1 cellular context compared by ENCODE assay signal in genomic region chr1:156602557-156602993, GRCh38.
TF ChIP-seq lines count a peak whose summit lies in the region.

No MANE protein-coding gene starts in this region.

TF ChIP-seq in GM12878, 131 proteins besides CTCF, POLR2A, EP300 and RAD21:
- TF ChIP-seq EED (IDR thresholded peaks at IDR 0.05; ENCODE audit: low read depth) (0 out of 2 replicates have a peak, but pooled peaks have one; percentile 21), E2F8 (IDR thresholded peaks at IDR 0.05; ENCODE audit: low read depth, partially characterized antibody) (no peak), EZH2 (IDR thresholded peaks at IDR 0.05; ENCODE audit: borderline replicate concordance, control insufficient read depth, low read depth, low read length) (no peak), GATAD2B (conservative IDR thresholded peaks at IDR 0.05; ENCODE audit: low read depth) (no peak), IKZF2 (IDR thresholded peaks at IDR 0.05) (0 out of 4 replicates have a peak, but pooled peaks of 1 of the 2 experiments have one; percentile 17), HDGF (IDR thresholded peaks at IDR 0.05) (no peak), EGR1 (IDR thresholded peaks at IDR 0.05; ENCODE audit: borderline replicate concordance in 1 of 2, low read depth in 2 of 2, low read length in 2 of 2) (no peak), WRNIP1 (IDR thresholded peaks at IDR 0.05; ENCODE audit: borderline replicate concordance, low read depth, low read length) (no peak), POU2F2 (IDR thresholded peaks at IDR 0.05; ENCODE audit: borderline replicate concordance, low read depth, low read length) (no peak), ELK1 (IDR thresholded peaks at IDR 0.05; ENCODE audit: low read depth, low read length) (peak; percentile 71; the same call in 1 of the 2 replicates), SRF (IDR thresholded peaks at IDR 0.05; ENCODE audit: low read depth in 2 of 2, low read length in 2 of 2) (peak; percentile 64 to 95; a peak in 3 of 4 replicates), MYC (IDR thresholded peaks at IDR 0.05; ENCODE audit: insufficient read depth, insufficient read length, insufficient replicate concordance, low read length, severe bottlenecking) (no peak), YY1 (IDR thresholded peaks at IDR 0.05; ENCODE audit: low read depth, low read length) (peak; percentile 40; the same call in 1 of the 2 replicates), ATF2 (IDR thresholded peaks at IDR 0.05; ENCODE audit: low read length) (no peak), CBX3 (IDR thresholded peaks at IDR 0.05; ENCODE audit: borderline replicate concordance, low read depth) (no peak), ZBED1 (IDR thresholded peaks at IDR 0.05; ENCODE audit: borderline replicate concordance) (no peak), ZSCAN29 (IDR thresholded peaks at IDR 0.05) (no peak), CREB1 (IDR thresholded peaks at IDR 0.05; ENCODE audit: low read depth) (no peak), LARP7 (IDR thresholded peaks at IDR 0.05) (no peak), RAD51 (IDR thresholded peaks at IDR 0.05) (no peak), KDM1A (IDR thresholded peaks at IDR 0.05; ENCODE audit: borderline replicate concordance) (no peak), IRF4 (IDR thresholded peaks at IDR 0.05; ENCODE audit: low read depth, low read length) (no peak), GABPA (IDR thresholded peaks at IDR 0.05; ENCODE audit: low read depth) (no peak), ZNF274 (IDR thresholded peaks at IDR 0.05; ENCODE audit: insufficient read depth, insufficient read length) (no peak), NRF1 (conservative IDR thresholded peaks at IDR 0.05; ENCODE audit: low read depth, low read length) (no peak), PAX5 (IDR thresholded peaks at IDR 0.05; ENCODE audit: borderline replicate concordance, low read depth, low read length) (no peak)
- TF ChIP-seq, protein P1, sequence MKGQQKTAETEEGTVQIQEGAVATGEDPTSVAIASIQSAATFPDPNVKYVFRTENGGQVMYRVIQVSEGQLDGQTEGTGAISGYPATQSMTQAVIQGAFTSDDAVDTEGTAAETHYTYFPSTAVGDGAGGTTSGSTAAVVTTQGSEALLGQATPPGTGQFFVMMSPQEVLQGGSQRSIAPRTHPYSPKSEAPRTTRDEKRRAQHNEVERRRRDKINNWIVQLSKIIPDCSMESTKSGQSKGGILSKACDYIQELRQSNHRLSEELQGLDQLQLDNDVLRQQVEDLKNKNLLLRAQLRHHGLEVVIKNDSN (IDR thresholded peaks at IDR 0.05; ENCODE audit: borderline replicate concordance, extremely low read length, insufficient read depth, low read depth, low read length), result no peak
- TF ChIP-seq, protein P2, sequence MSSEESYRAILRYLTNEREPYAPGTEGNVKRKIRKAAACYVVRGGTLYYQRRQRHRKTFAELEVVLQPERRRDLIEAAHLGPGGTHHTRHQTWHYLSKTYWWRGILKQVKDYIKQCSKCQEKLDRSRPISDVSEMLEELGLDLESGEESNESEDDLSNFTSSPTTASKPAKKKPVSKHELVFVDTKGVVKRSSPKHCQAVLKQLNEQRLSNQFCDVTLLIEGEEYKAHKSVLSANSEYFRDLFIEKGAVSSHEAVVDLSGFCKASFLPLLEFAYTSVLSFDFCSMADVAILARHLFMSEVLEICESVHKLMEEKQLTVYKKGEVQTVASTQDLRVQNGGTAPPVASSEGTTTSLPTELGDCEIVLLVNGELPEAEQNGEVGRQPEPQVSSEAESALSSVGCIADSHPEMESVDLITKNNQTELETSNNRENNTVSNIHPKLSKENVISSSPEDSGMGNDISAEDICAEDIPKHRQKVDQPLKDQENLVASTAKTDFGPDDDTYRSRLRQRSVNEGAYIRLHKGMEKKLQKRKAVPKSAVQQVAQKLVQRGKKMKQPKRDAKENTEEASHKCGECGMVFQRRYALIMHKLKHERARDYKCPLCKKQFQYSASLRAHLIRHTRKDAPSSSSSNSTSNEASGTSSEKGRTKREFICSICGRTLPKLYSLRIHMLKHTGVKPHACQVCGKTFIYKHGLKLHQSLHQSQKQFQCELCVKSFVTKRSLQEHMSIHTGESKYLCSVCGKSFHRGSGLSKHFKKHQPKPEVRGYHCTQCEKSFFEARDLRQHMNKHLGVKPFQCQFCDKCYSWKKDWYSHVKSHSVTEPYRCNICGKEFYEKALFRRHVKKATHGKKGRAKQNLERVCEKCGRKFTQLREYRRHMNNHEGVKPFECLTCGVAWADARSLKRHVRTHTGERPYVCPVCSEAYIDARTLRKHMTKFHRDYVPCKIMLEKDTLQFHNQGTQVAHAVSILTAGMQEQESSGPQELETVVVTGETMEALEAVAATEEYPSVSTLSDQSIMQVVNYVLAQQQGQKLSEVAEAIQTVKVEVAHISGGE (CRISPR knock-in tag; IDR thresholded peaks at IDR 0.05), result no peak
- TF ChIP-seq, protein P3, sequence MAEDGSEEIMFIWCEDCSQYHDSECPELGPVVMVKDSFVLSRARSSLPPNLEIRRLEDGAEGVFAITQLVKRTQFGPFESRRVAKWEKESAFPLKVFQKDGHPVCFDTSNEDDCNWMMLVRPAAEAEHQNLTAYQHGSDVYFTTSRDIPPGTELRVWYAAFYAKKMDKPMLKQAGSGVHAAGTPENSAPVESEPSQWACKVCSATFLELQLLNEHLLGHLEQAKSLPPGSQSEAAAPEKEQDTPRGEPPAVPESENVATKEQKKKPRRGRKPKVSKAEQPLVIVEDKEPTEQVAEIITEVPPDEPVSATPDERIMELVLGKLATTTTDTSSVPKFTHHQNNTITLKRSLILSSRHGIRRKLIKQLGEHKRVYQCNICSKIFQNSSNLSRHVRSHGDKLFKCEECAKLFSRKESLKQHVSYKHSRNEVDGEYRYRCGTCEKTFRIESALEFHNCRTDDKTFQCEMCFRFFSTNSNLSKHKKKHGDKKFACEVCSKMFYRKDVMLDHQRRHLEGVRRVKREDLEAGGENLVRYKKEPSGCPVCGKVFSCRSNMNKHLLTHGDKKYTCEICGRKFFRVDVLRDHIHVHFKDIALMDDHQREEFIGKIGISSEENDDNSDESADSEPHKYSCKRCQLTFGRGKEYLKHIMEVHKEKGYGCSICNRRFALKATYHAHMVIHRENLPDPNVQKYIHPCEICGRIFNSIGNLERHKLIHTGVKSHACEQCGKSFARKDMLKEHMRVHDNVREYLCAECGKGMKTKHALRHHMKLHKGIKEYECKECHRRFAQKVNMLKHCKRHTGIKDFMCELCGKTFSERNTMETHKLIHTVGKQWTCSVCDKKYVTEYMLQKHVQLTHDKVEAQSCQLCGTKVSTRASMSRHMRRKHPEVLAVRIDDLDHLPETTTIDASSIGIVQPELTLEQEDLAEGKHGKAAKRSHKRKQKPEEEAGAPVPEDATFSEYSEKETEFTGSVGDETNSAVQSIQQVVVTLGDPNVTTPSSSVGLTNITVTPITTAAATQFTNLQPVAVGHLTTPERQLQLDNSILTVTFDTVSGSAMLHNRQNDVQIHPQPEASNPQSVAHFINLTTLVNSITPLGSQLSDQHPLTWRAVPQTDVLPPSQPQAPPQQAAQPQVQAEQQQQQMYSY (CRISPR knock-in tag; IDR thresholded peaks at IDR 0.05), result no peak
- TF ChIP-seq, protein P4, sequence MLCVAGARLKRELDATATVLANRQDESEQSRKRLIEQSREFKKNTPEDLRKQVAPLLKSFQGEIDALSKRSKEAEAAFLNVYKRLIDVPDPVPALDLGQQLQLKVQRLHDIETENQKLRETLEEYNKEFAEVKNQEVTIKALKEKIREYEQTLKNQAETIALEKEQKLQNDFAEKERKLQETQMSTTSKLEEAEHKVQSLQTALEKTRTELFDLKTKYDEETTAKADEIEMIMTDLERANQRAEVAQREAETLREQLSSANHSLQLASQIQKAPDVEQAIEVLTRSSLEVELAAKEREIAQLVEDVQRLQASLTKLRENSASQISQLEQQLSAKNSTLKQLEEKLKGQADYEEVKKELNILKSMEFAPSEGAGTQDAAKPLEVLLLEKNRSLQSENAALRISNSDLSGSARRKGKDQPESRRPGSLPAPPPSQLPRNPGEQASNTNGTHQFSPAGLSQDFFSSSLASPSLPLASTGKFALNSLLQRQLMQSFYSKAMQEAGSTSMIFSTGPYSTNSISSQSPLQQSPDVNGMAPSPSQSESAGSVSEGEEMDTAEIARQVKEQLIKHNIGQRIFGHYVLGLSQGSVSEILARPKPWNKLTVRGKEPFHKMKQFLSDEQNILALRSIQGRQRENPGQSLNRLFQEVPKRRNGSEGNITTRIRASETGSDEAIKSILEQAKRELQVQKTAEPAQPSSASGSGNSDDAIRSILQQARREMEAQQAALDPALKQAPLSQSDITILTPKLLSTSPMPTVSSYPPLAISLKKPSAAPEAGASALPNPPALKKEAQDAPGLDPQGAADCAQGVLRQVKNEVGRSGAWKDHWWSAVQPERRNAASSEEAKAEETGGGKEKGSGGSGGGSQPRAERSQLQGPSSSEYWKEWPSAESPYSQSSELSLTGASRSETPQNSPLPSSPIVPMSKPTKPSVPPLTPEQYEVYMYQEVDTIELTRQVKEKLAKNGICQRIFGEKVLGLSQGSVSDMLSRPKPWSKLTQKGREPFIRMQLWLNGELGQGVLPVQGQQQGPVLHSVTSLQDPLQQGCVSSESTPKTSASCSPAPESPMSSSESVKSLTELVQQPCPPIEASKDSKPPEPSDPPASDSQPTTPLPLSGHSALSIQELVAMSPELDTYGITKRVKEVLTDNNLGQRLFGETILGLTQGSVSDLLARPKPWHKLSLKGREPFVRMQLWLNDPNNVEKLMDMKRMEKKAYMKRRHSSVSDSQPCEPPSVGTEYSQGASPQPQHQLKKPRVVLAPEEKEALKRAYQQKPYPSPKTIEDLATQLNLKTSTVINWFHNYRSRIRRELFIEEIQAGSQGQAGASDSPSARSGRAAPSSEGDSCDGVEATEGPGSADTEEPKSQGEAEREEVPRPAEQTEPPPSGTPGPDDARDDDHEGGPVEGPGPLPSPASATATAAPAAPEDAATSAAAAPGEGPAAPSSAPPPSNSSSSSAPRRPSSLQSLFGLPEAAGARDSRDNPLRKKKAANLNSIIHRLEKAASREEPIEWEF (IDR thresholded peaks at IDR 0.05; ENCODE audit: insufficient replicate concordance, low read depth, low read length), result no peak
